In genomic region chr1:1598720-1599029, GRCh38 we compare ENCODE assay signal across 17 cellular contexts. TPM values are rescaled to one million over a fixed set of nuclear protein-coding genes. Genes with fewer than 3 reads are reported as not detected.
DNase-seq lines count a peak whose midpoint lies in the region; ATAC-seq and TF ChIP-seq lines count a peak whose summit lies in the region.
"Had no signal": no experiment of that assay in that cellular context is flagged by ENCODE, and none has a peak within 500 bp of the region (broad histone marks: within the 10 kb centered on the region; RNA-seq: fewer than 3 reads in every experiment).

No MANE protein-coding gene starts in this region.

- no peaks in the 10 kb centered on the region for H3K79me2 ChIP-seq in osteoblast (ENCODE audit: insufficient read depth, low read length)

- peaks cover 4% of the 10 kb centered on the region for H4K20me1 ChIP-seq in osteoblast (ENCODE audit: insufficient read depth, low read length)

- H3K27ac Mint-ChIP-seq in activated T-cell treated with anti-CD3 and anti-CD28 coated beads, Interleukin-2, amount 50 U/mL, for 24 hours: no peak overlapping the region
- H3K27ac Mint-ChIP-seq in IgD-negative memory B cell: peak overlapping the region in 1 of 3 donors; percentile 70
- H3K27ac Mint-ChIP-seq in chondrocyte (ENCODE audit: unreplicated experiment): no peak overlapping the region

- H3K4me2 ChIP-seq in osteoblast (ENCODE audit: insufficient read depth, low read length): no peak overlapping the region

- no peak overlapping the region for H2AFZ ChIP-seq in osteoblast (ENCODE audit: low read length)

- DNase-seq in activated T-cell treated with anti-CD3 and anti-CD28 coated beads, Interleukin-2, amount 50 U/mL, for 24 hours: no peak
- DNase-seq in activated T-cell treated with anti-CD3 and anti-CD28 coated beads for 4 hours (no peak), chondrocyte (ENCODE audit: low spot score) (no peak), osteoblast (ENCODE audit: insufficient read length, low spot score, missing footprints) (peak; percentile 86), A172 (ENCODE audit: low spot score) (no peak)
- DNase-seq: effector CD8-positive, alpha-beta T cell; NCI-H2081; NCI-H748 treated with DMSO at 0.1 percent for 48 hours; RPMI8226; T-helper 9 cell had no signal

- no peak overlapping the region for H3K27ac ChIP-seq in osteoblast (ENCODE audit: low read depth, low read length)
- H3K27ac ChIP-seq: prostate gland, upper lobe of left lung had no signal

- H3K4me3 ChIP-seq in osteoblast (ENCODE audit: insufficient read depth, low read length): no peak overlapping the region
- H3K4me3 ChIP-seq: GM12878 had no signal

- peaks cover 52% of the 10 kb centered on the region for H3K27me3 ChIP-seq in osteoblast (ENCODE audit: insufficient read depth, low read length)

- no peak for TF ChIP-seq CTCF in chondrocyte (IDR thresholded peaks at IDR 0.05)
- TF ChIP-seq CTCF in osteoblast (IDR thresholded peaks at IDR 0.05; ENCODE audit: extremely low read depth, low read depth, low read length): no peak

- H3K4me1 Mint-ChIP-seq in activated T-cell treated with anti-CD3 and anti-CD28 coated beads, Interleukin-2, amount 50 U/mL, for 24 hours (ENCODE audit: low read depth): peaks cover 14% of the 10 kb centered on the region
- H3K4me1 Mint-ChIP-seq in IgD-negative memory B cell: peaks cover 9 to 16% (median 10%) of the 10 kb centered on the region in 3 donors
- H3K4me1 Mint-ChIP-seq in chondrocyte (ENCODE audit: low read depth): peaks cover 11% of the 10 kb centered on the region

- H3K4me3 Mint-ChIP-seq in activated T-cell treated with anti-CD3 and anti-CD28 coated beads, Interleukin-2, amount 50 U/mL, for 24 hours: peak overlapping the region; percentile 66
- peak overlapping the region; percentile 75 to 87 (median 79) for H3K4me3 Mint-ChIP-seq in IgD-negative memory B cell
- H3K4me3 Mint-ChIP-seq in chondrocyte (ENCODE audit: unreplicated experiment): peak overlapping the region; percentile 64

- H3K9me3 Mint-ChIP-seq in activated T-cell treated with anti-CD3 and anti-CD28 coated beads, Interleukin-2, amount 50 U/mL, for 24 hours: no peaks in the 10 kb centered on the region
- peaks cover 0 to 1% (median 0%) of the 10 kb centered on the region in 3 donors for H3K9me3 Mint-ChIP-seq in IgD-negative memory B cell
- no peaks in the 10 kb centered on the region for H3K9me3 Mint-ChIP-seq in chondrocyte (ENCODE audit: low read depth)

- H3K36me3 ChIP-seq in osteoblast (ENCODE audit: insufficient read depth, low read length): no peaks in the 10 kb centered on the region
- H3K36me3 ChIP-seq: prostate gland, upper lobe of left lung had no signal

- H3K9me3 ChIP-seq in osteoblast (ENCODE audit: low read depth, low read length): no peaks in the 10 kb centered on the region
- H3K9me3 ChIP-seq: prostate gland, upper lobe of left lung had no signal

- no peaks in the 10 kb centered on the region for H3K4me1 ChIP-seq in osteoblast (ENCODE audit: insufficient read depth, low read length)
- H3K4me1 ChIP-seq: prostate gland had no signal

- H3K27me3 Mint-ChIP-seq in activated T-cell treated with anti-CD3 and anti-CD28 coated beads, Interleukin-2, amount 50 U/mL, for 24 hours: peaks cover 10% of the 10 kb centered on the region
- H3K27me3 Mint-ChIP-seq in IgD-negative memory B cell (peaks cover 12% of the 10 kb centered on the region), chondrocyte (ENCODE audit: low read depth) (peaks cover 8% of the 10 kb centered on the region)

- ATAC-seq in GM18907 (IDR thresholded peaks at IDR 0.05; ENCODE audit: unreplicated experiment): no peak
- no peak for ATAC-seq in HG03097 (IDR thresholded peaks at IDR 0.05; ENCODE audit: low FRiP score, unreplicated experiment)
- ATAC-seq: GM12878 had no signal

- H3K36me3 Mint-ChIP-seq in activated T-cell treated with anti-CD3 and anti-CD28 coated beads, Interleukin-2, amount 50 U/mL, for 24 hours (ENCODE audit: low read depth): no peaks in the 10 kb centered on the region
- no peaks in the 10 kb centered on the region for H3K36me3 Mint-ChIP-seq in IgD-negative memory B cell
- H3K36me3 Mint-ChIP-seq in chondrocyte (ENCODE audit: low read depth): no peaks in the 10 kb centered on the region

RNA-seq across cellular contexts. Expression of gene FNDC10, which starts 1.3 kb away (rescaled TPM):
- polyA plus RNA-seq in IgD-negative memory B cell: not detected
- total RNA-seq in chondrocyte: 23.3 to 32.6 TPM (median 24.8 TPM) in 3 replicates
- total RNA-seq in osteoblast: 2.1 and 2.5 TPM in 2 replicates
- total RNA-seq in A172 (2014; rRNA removed; shearing (Covaris generic)): not detected in 2 replicates

RNA-seq across cellular contexts. Expression of gene MIB2, which starts 16.6 kb away (rescaled TPM):
- polyA plus RNA-seq in IgD-negative memory B cell: 22.4 TPM
- total RNA-seq in chondrocyte (73.8 to 86.7 TPM (median 76.4 TPM) in 3 replicates), osteoblast (74.0 and 80.7 TPM in 2 replicates)
- total RNA-seq in A172 (2014; rRNA removed; shearing (Covaris generic)): 13.9 and 19.4 TPM in 2 replicates

RNA-seq across cellular contexts. Expression of gene SSU72, which starts 24.0 kb away (rescaled TPM):
- polyA plus RNA-seq in IgD-negative memory B cell: 176 TPM
- total RNA-seq in chondrocyte (99.7 to 129 TPM (median 100 TPM) in 3 replicates), osteoblast (67.2 and 73.1 TPM in 2 replicates)
- 49.7 and 56.2 TPM in 2 replicates for total RNA-seq in A172 (2014; rRNA removed; shearing (Covaris generic))

RNA-seq across cellular contexts. Expression of gene MMP23B, which starts 33.3 kb away (rescaled TPM):
- polyA plus RNA-seq in IgD-negative memory B cell: 0.93 TPM
- total RNA-seq in chondrocyte (18.3 to 71.4 TPM (median 68.7 TPM) in 3 replicates), osteoblast (0.59 and 1.1 TPM in 2 replicates)
- 3.9 TPM in 1 of 2 replicates, not detected in the other for total RNA-seq in A172 (2014; rRNA removed; shearing (Covaris generic))
- polyA plus RNA-seq: mammary epithelial cell had no signal

RNA-seq across cellular contexts. Expression of gene TMEM240, which starts 58.3 kb away (rescaled TPM):
- not detected for polyA plus RNA-seq in IgD-negative memory B cell
- total RNA-seq in chondrocyte (3.6 to 6.1 TPM (median 5.8 TPM) in 3 replicates), osteoblast (1.8 and 2.7 TPM in 2 replicates)
- not detected in 2 replicates for total RNA-seq in A172 (2014; rRNA removed; shearing (Covaris generic))
- polyA plus RNA-seq: GM12878 had no signal
